ENCODE assay signal across 20 cellular contexts in genomic region chr7:33563010-33563409, GRCh38.
DNase-seq lines count a peak whose midpoint lies in the region; ATAC-seq and TF ChIP-seq lines count a peak whose summit lies in the region.
"Had no signal": no experiment of that assay in that cellular context is flagged by ENCODE, and none has a peak within 500 bp of the region (broad histone marks: within the 10 kb centered on the region; RNA-seq: fewer than 3 reads in every experiment).

No MANE protein-coding gene starts in this region.

- H3K36me3 Mint-ChIP-seq in GM23338 (ENCODE audit: low read depth): no peaks in the 10 kb centered on the region

- H3K27me3 Mint-ChIP-seq in GM23338 (ENCODE audit: insufficient read depth, low read depth, poor library complexity): no peaks in the 10 kb centered on the region
- H3K27me3 Mint-ChIP-seq: B cell, IgD-negative memory B cell had no signal

- H3K4me3 Mint-ChIP-seq in GM23338: no peak overlapping the region
- H3K4me3 Mint-ChIP-seq: B cell; CD8-positive, alpha-beta T cell; H9; HFFc6; IgD-negative memory B cell had no signal

- H3K4me2 ChIP-seq in GM23338: no peak overlapping the region
- H3K4me2 ChIP-seq: BLaER1 treated with 17β-estradiol and CSF1 and Interleukin-3, amounts not matched to agents 10 nM and 100 nM had no signal

- TF ChIP-seq CTCF in fibroblast of villous mesenchyme (IDR thresholded peaks at IDR 0.05; ENCODE audit: insufficient read depth, low read depth, low read length) (no peak), GM23338 (conservative IDR thresholded peaks at IDR 0.05; ENCODE audit: low read depth in 2 of 2) (no peak)

- no peak overlapping the region for H2AFZ ChIP-seq in GM23338

- H3K9me2 ChIP-seq in GM23338 (ENCODE audit: insufficient read depth): no peaks in the 10 kb centered on the region

- H3K9me3 Mint-ChIP-seq in GM23338: no peaks in the 10 kb centered on the region
- H3K9me3 Mint-ChIP-seq: CD8-positive, alpha-beta T cell; H9; HFFc6; IgD-negative memory B cell had no signal

- H3K4me1 Mint-ChIP-seq in GM23338: peaks cover 6% of the 10 kb centered on the region; the same call in 1 of the 3 replicates
- H3K4me1 Mint-ChIP-seq: B cell, H9, IgD-negative memory B cell had no signal

- H3K4me3 ChIP-seq in fibroblast of villous mesenchyme (ENCODE audit: low read depth, low read length) (no peak overlapping the region), GM23338 (no peak overlapping the region)
- H3K4me3 ChIP-seq: BLaER1 treated with 17β-estradiol and CSF1 and Interleukin-3, amounts not matched to agents 10 nM and 100 nM had no signal

- H3K27me3 ChIP-seq in GM23338 (ENCODE audit: insufficient read depth): no peaks in the 10 kb centered on the region
- H3K27me3 ChIP-seq: BLaER1 treated with 17β-estradiol and CSF1 and Interleukin-3, amounts not matched to agents 10 nM and 100 nM had no signal

- no peaks in the 10 kb centered on the region for H3K79me2 ChIP-seq in GM23338 (replicated peaks; ENCODE audit: insufficient read depth)

- DNase-seq in A172 (ENCODE audit: low spot score): peak; percentile 27
- peak; percentile 42 for DNase-seq in GM04504 (ENCODE audit: low read depth)
- peak; percentile 64 for DNase-seq in amniotic epithelial cell (ENCODE audit: low read depth)
- DNase-seq in fibroblast of villous mesenchyme (ENCODE audit: low read depth): peak; percentile 73
- no peak for DNase-seq in NOMO-1 (lab: John Stamatoyannopoulos, UW; ENCODE audit: unreplicated experiment in 2 of 2)
- no peak for DNase-seq in ureter (ENCODE audit: low spot score)
- no peak for DNase-seq in GM23338 (ENCODE audit: low spot score)
- DNase-seq: Calu3; CD8-positive, alpha-beta T cell; DMS79 treated with DMSO at 0.1 percent for 48 hours; GF-D8; H9; HFFc6; KBM-7 had no signal

- H3K4me1 ChIP-seq in GM23338 (ENCODE audit: insufficient read depth): no peaks in the 10 kb centered on the region

- no peaks in the 10 kb centered on the region for H3K36me3 ChIP-seq in GM23338 (ENCODE audit: insufficient read depth)
- H3K36me3 ChIP-seq: BLaER1 treated with 17β-estradiol and CSF1 and Interleukin-3, amounts not matched to agents 10 nM and 100 nM had no signal

- no peak overlapping the region for H3K27ac ChIP-seq in GM23338 (ENCODE audit: low read depth)
- H3K27ac ChIP-seq: 22Rv1; BLaER1 treated with 17β-estradiol and CSF1 and Interleukin-3, amounts not matched to agents 10 nM and 100 nM had no signal

- ATAC-seq in HG03469 (IDR thresholded peaks at IDR 0.05; ENCODE audit: unreplicated experiment): no peak
- no peak for ATAC-seq in GM23338
- ATAC-seq: CD8-positive, alpha-beta T cell; HepG2 had no signal

- H3F3A ChIP-seq in GM23338 (replicated peaks; ENCODE audit: low read depth): no peaks in the 10 kb centered on the region

- H4K20me1 ChIP-seq in GM23338 (replicated peaks; ENCODE audit: insufficient read depth): no peaks in the 10 kb centered on the region
- H4K20me1 ChIP-seq: BLaER1 treated with 17β-estradiol and CSF1 and Interleukin-3, amounts not matched to agents 10 nM and 100 nM had no signal

- H3K27ac Mint-ChIP-seq in GM23338: no peak overlapping the region
- H3K27ac Mint-ChIP-seq: B cell; CD8-positive, alpha-beta T cell; H9; HFFc6; IgD-negative memory B cell had no signal

TF ChIP-seq in GM23338, 12 proteins besides CTCF, POLR2A, EP300 and RAD21:
- TF ChIP-seq EZH2phosphoT487 (IDR thresholded peaks at IDR 0.05; ENCODE audit: unreplicated experiment): no peak
- TF ChIP-seq ZNF462 (CRISPR knock-in tag; IDR thresholded peaks at IDR 0.05): no peak

Comparison
In these comparisons a context has a peak if more than half of its experiments do, and no peak if none do; other contexts are left out.
1. DNase-seq: peak in A172 (single experiment), GM04504 (single experiment), amniotic epithelial cell (single experiment) and fibroblast of villous mesenchyme (single experiment); none in NOMO-1 (0 of 2), ureter (single experiment) and GM23338 (single experiment).